ENCODE assay signal across 18 cellular contexts in the genomic region with DNA sequence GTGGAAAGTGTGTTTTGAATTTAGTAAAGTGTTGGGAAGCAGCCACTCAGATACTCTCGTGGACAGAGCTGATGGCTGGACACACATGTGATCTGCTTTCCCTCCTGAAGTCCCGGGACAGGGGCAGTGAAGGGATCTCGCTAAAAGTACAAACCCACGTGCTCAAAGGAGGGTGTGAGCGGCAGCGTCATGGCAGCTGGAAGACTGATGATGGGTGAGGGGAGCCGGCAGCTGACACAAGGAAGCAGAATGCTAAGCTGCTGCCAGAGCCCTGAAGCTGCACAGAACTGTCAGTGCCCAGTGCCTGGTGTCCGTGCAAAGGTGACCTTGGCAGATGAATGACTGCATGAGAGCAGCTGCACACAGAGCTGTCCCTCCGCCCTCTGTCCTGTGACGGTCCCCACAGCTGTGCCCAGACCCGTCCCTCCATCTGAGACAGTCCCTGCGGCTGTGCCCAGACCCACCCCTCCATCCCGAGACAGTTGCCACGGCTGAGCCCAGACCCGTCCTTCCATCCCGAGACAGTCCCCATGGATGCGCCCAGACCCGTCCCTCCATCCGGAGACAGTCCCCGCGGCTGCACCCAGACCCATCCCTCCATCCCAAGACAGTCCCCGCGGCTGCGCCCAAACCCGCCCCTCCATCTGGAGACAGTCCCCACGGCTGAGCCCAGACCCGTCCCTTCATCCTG. TPM values are rescaled to one million over a fixed set of nuclear protein-coding genes. Genes with fewer than 3 reads are reported as not detected.
A peak's percentile ranks its signal among the peaks of the same experiment; 100 is the strongest.
DNase-seq lines count a peak whose midpoint lies in the region; ATAC-seq, FAIRE-seq and TF ChIP-seq lines count a peak whose summit lies in the region.
"Had no signal": no experiment of that assay in that cellular context is flagged by ENCODE, and none has a peak within 500 bp of the region (broad histone marks: within the 10 kb centered on the region; RNA-seq: fewer than 3 reads in every experiment).

No MANE protein-coding gene starts in this region.

- H3K4me3 ChIP-seq in A549, result no peak overlapping the region
- no peak overlapping the region for H3K4me3 ChIP-seq in HEK293 (ENCODE audit: low read depth, low read length)

- 0 out of 3 replicates have a peak overlapping the region, but pooled peaks have one; percentile 14 for H3K4me2 ChIP-seq in A549

- DNase-seq in A549 (ENCODE audit: low read depth in 1 of 2, low spot score in 1 of 2) (peak in 1 of 2 experiments; percentile 31), ecto neural progenitor cell (ENCODE audit: low spot score) (peak; percentile 46), left kidney (ENCODE audit: low read depth, low spot score) (peak; percentile 40), D341Med (ENCODE audit: low spot score) (no peak), NCI-H1105 (lab: John Stamatoyannopoulos, UW) (no peak), DMS153 treated with DMSO at 0.1 percent for 48 hours (lab: John Stamatoyannopoulos, UW; ENCODE audit: unreplicated experiment) (no peak)
- DNase-seq: activated effector memory CD4-positive, alpha-beta T cell treated with Interleukin-2 at 50 U/mL for 16 hours; DMS79 treated with DMSO at 0.1 percent for 48 hours; hypothalamus; natural killer cell; NCI-H1092 treated with DMSO at 0.1 percent for 48 hours; NCI-H226; stimulated activated CD4-positive, alpha-beta T cell treated with anti-CD3 and anti-CD28 coated beads, Interleukin-2, amount 100 ng/mL, for 24 hours; SW 1271 had no signal

- 7% methylated on average over 9 of the region's 27 CpGs for WGBS in A549 (ENCODE audit: missing lambda C conversion rate)

- CTCF ChIA-PET in A549 (lab: Yijun Ruan, JAX), result no interaction called here
- CTCF ChIA-PET in HEK293 (lab: Yijun Ruan, JAX), result interaction anchor here (0.5 to 0.7 kb wide), 2 partner anchors 62 to 617 kb away, joined by 3 to 6 read pairs; a partner anchor contains a TSS

- H3K4me1 ChIP-seq in A549 (no peaks in the 10 kb centered on the region), HEK293 (ENCODE audit: control insufficient read depth, insufficient read depth, low read length) (no peaks in the 10 kb centered on the region)

- ATAC-seq in A549, result peak; percentile 15 to 26; a peak in 5 of 6 replicates
- no peak for ATAC-seq in GM19463 (IDR thresholded peaks at IDR 0.05; ENCODE audit: unreplicated experiment)
- ATAC-seq: esophagus mucosa, natural killer cell had no signal

- POLR2A ChIA-PET in A549 (lab: Yijun Ruan, JAX) (no interaction called here), HEK293 (lab: Yijun Ruan, JAX) (no interaction called here)

- H3K9me3 ChIP-seq in A549, result peaks cover 7% of the 10 kb centered on the region
- H3K9me3 ChIP-seq in HEK293 (ENCODE audit: control insufficient read depth, insufficient read depth, low read depth, low read length), result no peaks in the 10 kb centered on the region

- no peak for TF ChIP-seq RAD21 in A549 (conservative IDR thresholded peaks at IDR 0.05 in 1 of 2, IDR thresholded peaks at IDR 0.05 in 1 of 2)

- TF ChIP-seq CTCF in A549 (IDR thresholded peaks at IDR 0.05) (no peak), HEK293 (tag by site-specific recombination; IDR thresholded peaks at IDR 0.05) (no peak)

- H3K27ac ChIP-seq in A549 (no peak overlapping the region), HEK293 (ENCODE audit: extremely low read depth, low read depth, low read length) (no peak overlapping the region)

- TF ChIP-seq POLR2A in A549 (IDR thresholded peaks at IDR 0.05; ENCODE audit: low read length), result no peak

- no peak for TF ChIP-seq EP300 in A549 (IDR thresholded peaks at IDR 0.05)

- FAIRE-seq in A549 (lab: Jason Lieb, UNC), result no peak
- FAIRE-seq: astrocyte had no signal

- no peaks in the 10 kb centered on the region for H3K36me3 ChIP-seq in HEK293 (ENCODE audit: control insufficient read depth in 2 of 2, insufficient read depth in 1 of 2, low read length in 2 of 2)

TF ChIP-seq in A549, 52 proteins besides CTCF, POLR2A, EP300 and RAD21:
- no peak for TF ChIP-seq KDM5A (IDR thresholded peaks at IDR 0.05)
- TF ChIP-seq MAZ (IDR thresholded peaks at IDR 0.05; ENCODE audit: borderline replicate concordance, low read depth, low read length), result no peak
- no peak for TF ChIP-seq CBX8 (IDR thresholded peaks at IDR 0.05)
- TF ChIP-seq, protein P1, sequence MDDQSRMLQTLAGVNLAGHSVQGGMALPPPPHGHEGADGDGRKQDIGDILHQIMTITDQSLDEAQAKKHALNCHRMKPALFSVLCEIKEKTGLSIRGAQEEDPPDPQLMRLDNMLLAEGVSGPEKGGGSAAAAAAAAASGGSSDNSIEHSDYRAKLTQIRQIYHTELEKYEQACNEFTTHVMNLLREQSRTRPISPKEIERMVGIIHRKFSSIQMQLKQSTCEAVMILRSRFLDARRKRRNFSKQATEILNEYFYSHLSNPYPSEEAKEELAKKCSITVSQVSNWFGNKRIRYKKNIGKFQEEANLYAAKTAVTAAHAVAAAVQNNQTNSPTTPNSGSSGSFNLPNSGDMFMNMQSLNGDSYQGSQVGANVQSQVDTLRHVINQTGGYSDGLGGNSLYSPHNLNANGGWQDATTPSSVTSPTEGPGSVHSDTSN (IDR thresholded peaks at IDR 0.05), result no peak
- no peak for TF ChIP-seq HOXB5 (CRISPR knock-in tag; IDR thresholded peaks at IDR 0.05)
- no peak for TF ChIP-seq PHF8 (IDR thresholded peaks at IDR 0.05; ENCODE audit: borderline replicate concordance, low read depth)
- TF ChIP-seq EHMT2 (IDR thresholded peaks at IDR 0.05; ENCODE audit: low read depth), result no peak

TF ChIP-seq in HEK293, 187 proteins besides CTCF, POLR2A, EP300 and RAD21:
- peak; percentile 60 for TF ChIP-seq ZBTB17 (tag by site-specific recombination; IDR thresholded peaks at IDR 0.05)
- TF ChIP-seq ZNF174 (tag by site-specific recombination; IDR thresholded peaks at IDR 0.05), result no peak
- TF ChIP-seq ZNF600 (tag by site-specific recombination; IDR thresholded peaks at IDR 0.05), result peak; percentile 56; the same call in 1 of the 2 replicates

RNA-seq across cellular contexts. Expression of a gene that starts 29.6 kb away (rescaled TPM):
- 0.30 and 0.54 TPM in 2 replicates for polyA plus RNA-seq in A549 (2011; rRNA removed)
- 0.22 and 0.34 TPM in 2 replicates for polyA plus RNA-seq in A549 (2012; cell fraction: cytosol; rRNA removed)
- polyA plus RNA-seq in A549 (2012; cell fraction: nucleus; rRNA removed), result 0.31 and 0.37 TPM in 2 replicates
- polyA plus RNA-seq in A549 (2017; fragmentation: RNase III; extraction: RNeasy Plus Mini Kit Qiagen cat#74134 plus additional on column Dnase treatment), result 0.28 to 1.1 TPM (median 1.1 TPM) in 3 replicates
- 0.04 and 0.05 TPM in 2 replicates for polyA minus RNA-seq in A549 (2011; rRNA and poly(A)+ RNA removed)

Comparison
In these comparisons a context has a peak if more than half of its experiments do, and no peak if none do; other contexts are left out.
1. DNase-seq: peak in ecto neural progenitor cell (single experiment) and left kidney (single experiment); none in D341Med (single experiment), NCI-H1105 (single experiment) and DMS153 treated with DMSO at 0.1 percent for 48 hours (single experiment).